Comparison of ENCODE assay signal across 9 cellular contexts in the genomic region with DNA sequence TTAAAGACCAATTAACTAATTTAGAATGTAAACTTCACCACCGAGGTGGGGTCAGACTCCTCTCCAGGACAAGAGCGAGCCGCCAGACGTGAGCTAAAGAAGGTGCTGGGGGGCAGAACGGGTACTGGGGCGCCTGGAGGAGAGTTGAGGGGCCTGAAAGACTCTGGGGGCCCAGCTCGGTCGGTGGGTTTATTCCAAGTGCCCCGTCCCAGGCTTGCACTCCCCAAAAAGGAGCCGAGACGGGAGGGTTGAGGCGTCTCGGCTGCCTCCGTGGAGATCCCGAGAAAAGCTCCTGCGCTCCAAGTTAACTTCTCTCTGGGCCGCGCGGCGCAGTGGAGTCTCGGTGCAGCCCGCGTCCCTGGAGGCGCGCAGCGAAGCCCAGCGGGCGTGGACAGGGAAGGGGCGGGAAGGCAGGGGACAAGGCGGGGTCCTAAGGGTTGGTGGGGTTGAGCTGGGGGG.
DNase-seq lines count a peak whose midpoint lies in the region; ATAC-seq and TF ChIP-seq lines count a peak whose summit lies in the region.
"Had no signal": no experiment of that assay in that cellular context is flagged by ENCODE, and none has a peak within 500 bp of the region (broad histone marks: within the 10 kb centered on the region; RNA-seq: fewer than 3 reads in every experiment).

No MANE protein-coding gene starts in this region.

- peak; percentile 1 to 11 for DNase-seq in activated CD4-positive, alpha-beta T cell treated with anti-CD3 and anti-CD28 coated beads, Interleukin-2, amount 50 U/mL, for 48 hours
- no peak for DNase-seq in activated CD4-positive, alpha-beta T cell treated with anti-CD3 and anti-CD28 coated beads, Interleukin-2, amount 50 U/mL, for 4 hours
- no peak for DNase-seq in chondrocyte (ENCODE audit: low spot score)
- no peak for DNase-seq in left lobe of liver (ENCODE audit: low spot score)
- DNase-seq in tibial artery, result no peak
- DNase-seq in NCI-H446 treated with DMSO at 0.1 percent for 48 hours (lab: John Stamatoyannopoulos, UW), result no peak
- DNase-seq in hippocampal formation (lab: John Stamatoyannopoulos, UW), result no peak
- DNase-seq: CD4-positive, CD25-positive, alpha-beta regulatory T cell had no signal

- no peaks in the 10 kb centered on the region for H3K9me3 Mint-ChIP-seq in chondrocyte (ENCODE audit: low read depth)
- H3K9me3 Mint-ChIP-seq: CD4-positive, CD25-positive, alpha-beta regulatory T cell had no signal

- peaks cover 9% of the 10 kb centered on the region for H3K27me3 Mint-ChIP-seq in chondrocyte (ENCODE audit: low read depth)

- peak overlapping the region; percentile 39 to 48 for H3K4me3 ChIP-seq in tibial artery

- H3K27ac Mint-ChIP-seq in chondrocyte (ENCODE audit: unreplicated experiment), result no peak overlapping the region
- H3K27ac Mint-ChIP-seq: CD4-positive, CD25-positive, alpha-beta regulatory T cell had no signal

- H3K4me1 Mint-ChIP-seq in chondrocyte (ENCODE audit: low read depth), result peaks cover 14% of the 10 kb centered on the region

- H3K27me3 ChIP-seq in tibial artery, result peaks cover 0 to 8% of the 10 kb centered on the region in 2 donors

- no peak overlapping the region for H3K27ac ChIP-seq in tibial artery

- H3K4me3 Mint-ChIP-seq in chondrocyte (ENCODE audit: unreplicated experiment), result peak overlapping the region; percentile 70

- no peaks in the 10 kb centered on the region for H3K36me3 ChIP-seq in tibial artery

- no peaks in the 10 kb centered on the region for H3K36me3 Mint-ChIP-seq in chondrocyte (ENCODE audit: low read depth)
- H3K36me3 Mint-ChIP-seq: CD4-positive, CD25-positive, alpha-beta regulatory T cell had no signal

- ATAC-seq in left lobe of liver (peak; percentile 36), HG03439 (IDR thresholded peaks at IDR 0.05; ENCODE audit: unreplicated experiment) (no peak)

- peaks cover 0 to 18% (median 7%) of the 10 kb centered on the region in 4 donors for H3K4me1 ChIP-seq in tibial artery

- intact Hi-C loops in tibial artery (cut with DNase I; ENCODE audit: low total_unique reads), result no loop called here

- no peak for TF ChIP-seq CTCF in chondrocyte (IDR thresholded peaks at IDR 0.05)
- no peak for TF ChIP-seq CTCF in tibial artery (IDR thresholded peaks at IDR 0.05)

- no peaks in the 10 kb centered on the region for H3K9me3 ChIP-seq in tibial artery

Comparison
In these comparisons a context has a peak if more than half of its experiments do, and no peak if none do; other contexts are left out.
1. DNase-seq: peak in activated CD4-positive, alpha-beta T cell treated with anti-CD3 and anti-CD28 coated beads, Interleukin-2, amount 50 U/mL, for 48 hours (2 of 2); none in activated CD4-positive, alpha-beta T cell treated with anti-CD3 and anti-CD28 coated beads, Interleukin-2, amount 50 U/mL, for 4 hours (0 of 2), chondrocyte (single experiment), left lobe of liver (single experiment), tibial artery (0 of 2), NCI-H446 treated with DMSO at 0.1 percent for 48 hours (single experiment) and hippocampal formation (0 of 2).